Comparison of ENCODE assay signal across 26 cellular contexts in the genomic region with DNA sequence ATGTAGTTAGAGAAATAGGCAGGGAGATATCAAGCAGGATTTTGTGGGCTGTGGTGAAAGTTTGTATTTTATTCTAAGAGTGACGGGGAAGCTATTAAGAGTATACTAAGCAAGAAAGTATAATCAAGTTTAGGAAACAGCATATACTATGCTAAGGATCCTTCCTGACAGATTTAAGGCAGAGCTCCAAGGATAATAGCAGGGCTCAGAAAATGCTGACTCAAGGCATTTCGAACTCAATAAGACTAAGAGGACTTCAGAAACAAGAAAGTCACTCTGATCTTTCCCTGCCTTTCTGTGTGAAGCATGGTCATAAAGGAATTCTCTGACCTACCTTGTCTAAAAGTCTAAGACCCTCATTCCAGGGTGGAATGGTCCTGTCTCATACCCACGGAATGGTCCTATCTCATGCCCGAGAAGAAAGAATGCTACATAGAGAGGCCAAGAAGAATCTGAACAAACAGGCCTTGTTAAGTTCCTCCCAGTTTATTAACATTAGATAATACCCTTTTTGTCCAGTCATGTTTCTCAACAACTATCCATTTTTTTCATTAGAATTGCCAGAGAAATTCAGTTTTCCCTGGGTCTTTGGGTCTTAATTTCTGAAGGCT. TPM values are rescaled to one million over a fixed set of nuclear protein-coding genes. Genes with fewer than 3 reads are reported as not detected.
"Had no signal": no experiment of that assay in that cellular context is flagged by ENCODE, and none has a peak within 500 bp of the region (broad histone marks: within the 10 kb centered on the region; RNA-seq: fewer than 3 reads in every experiment).

No MANE protein-coding gene starts in this region.

- DNase-seq: activated CD4-positive, alpha-beta T cell treated with anti-CD3 and anti-CD28 coated beads for 48 hours; activated CD4-positive, CD25-positive, alpha-beta regulatory T cell; activated CD8-positive, alpha-beta T cell treated with anti-CD3 and anti-CD28 coated beads for 36 hours; activated naive CD4-positive, alpha-beta T cell treated with Interleukin-2 at 50 U/mL for 16 hours; activated naive CD8-positive, alpha-beta T cell treated with anti-CD3 and anti-CD28 coated beads, Interleukin-2, amount 10 ng/mL, durations not matched to agents 7 days and 5 days; activated T-cell treated with anti-CD3 and anti-CD28 coated beads, Interleukin-2, amount 50 U/mL, for 1 hour; brain microvascular endothelial cell; central memory CD4-positive, alpha-beta T cell; colonic mucosa; endodermal cell; gastrocnemius medialis; heart left ventricle; kidney glomerular epithelial cell; mesenchymal stem cell; naive thymus-derived CD8-positive, alpha-beta T cell; posterior cingulate gyrus; stimulated activated CD4-positive, alpha-beta T cell treated with anti-CD3 and anti-CD28 coated beads, Interleukin-12 subunit alpha, Interleukin-12 subunit beta, amount 100 ng/mL, for 4 hours; stimulated activated CD4-positive, alpha-beta T cell treated with anti-CD3 and anti-CD28 coated beads, Interleukin-1b, Interleukin-23, amount 100 ng/mL, for 48 hours; stimulated activated CD8-positive, alpha-beta memory T cell treated with anti-CD3 and anti-CD28 coated beads, Interleukin-4, amount 100 ng/mL, for 48 hours; stimulated activated naive CD4-positive, alpha-beta T cell; substantia nigra; T-helper 1 cell; T-helper 9 cell had no signal

- H3K36me3 ChIP-seq: brain microvascular endothelial cell, colonic mucosa, gastrocnemius medialis, heart left ventricle, tibial nerve, vagina had no signal

- ATAC-seq: activated CD8-positive, alpha-beta T cell treated with anti-CD3 and anti-CD28 coated beads for 36 hours; gastrocnemius medialis; heart left ventricle; naive thymus-derived CD8-positive, alpha-beta T cell had no signal

- H3K4me3 ChIP-seq: colonic mucosa, gastrocnemius medialis, heart left ventricle, tibial nerve, vagina had no signal

- H3K9me3 ChIP-seq: colonic mucosa, gastrocnemius medialis, heart left ventricle, tibial nerve, vagina had no signal

- H3K27me3 ChIP-seq: brain microvascular endothelial cell, colonic mucosa, gastrocnemius medialis, heart left ventricle, tibial nerve, vagina had no signal

- H3K4me1 ChIP-seq: colonic mucosa, gastrocnemius medialis, heart left ventricle, tibial nerve, vagina had no signal

- H3K27ac ChIP-seq: brain microvascular endothelial cell, colonic mucosa, gastrocnemius medialis, heart left ventricle, tibial nerve, vagina had no signal

RNA-seq across cellular contexts. Expression of a gene that starts 59.1 kb away (rescaled TPM):
- total RNA-seq: activated naive CD8-positive, alpha-beta T cell treated with anti-CD3 and anti-CD28 coated beads, Interleukin-2, amount 10 ng/mL, durations not matched to agents 7 days and 5 days; activated T-helper 2 cell treated with anti-CD3 and anti-CD28 coated beads, Interferon-gamma antibody, Interleukin-2, Interleukin-4, amounts not matched to agents 10 μg/mL and 5 μg/mL and 100 μg/mL, durations not matched to agents 14 hours and 24 hours and 36 hours; naive thymus-derived CD8-positive, alpha-beta T cell had no signal
- polyA plus RNA-seq: naive thymus-derived CD8-positive, alpha-beta T cell had no signal
